In genomic region chr3:5010706-5011554, GRCh38 we compare ENCODE assay signal across 11 cellular contexts. TPM values are rescaled to one million over a fixed set of nuclear protein-coding genes. Genes with fewer than 3 reads are reported as not detected.
DNase-seq lines count a peak whose midpoint lies in the region; ATAC-seq and TF ChIP-seq lines count a peak whose summit lies in the region.
"Had no signal": no experiment of that assay in that cellular context is flagged by ENCODE, and none has a peak within 500 bp of the region (broad histone marks: within the 10 kb centered on the region; RNA-seq: fewer than 3 reads in every experiment).

No MANE protein-coding gene starts in this region.

- H3F3A ChIP-seq in SU-DHL-6 (ENCODE audit: insufficient read depth), result peaks cover 13% of the 10 kb centered on the region

- peak overlapping the region; percentile 54 for H3K4me2 ChIP-seq in SU-DHL-6 (ENCODE audit: low read depth, low read length, poor library complexity, severe bottlenecking)

- H2AFZ ChIP-seq in SU-DHL-6 (ENCODE audit: low read depth, low read length, severe bottlenecking), result no peak overlapping the region

- DNase-seq in AG08395 (ENCODE audit: low spot score) (peak; percentile 35), GM03348 (ENCODE audit: low spot score) (peak; percentile 30), foreskin keratinocyte (no peak), putamen (ENCODE audit: low spot score) (no peak), medulla oblongata (ENCODE audit: extremely low spot score) (no peak), NCI-H187 treated with DMSO at 0.1 percent for 48 hours (lab: John Stamatoyannopoulos, UW) (no peak)
- no peak for DNase-seq in stimulated activated naive CD4-positive, alpha-beta T cell treated with Interleukin-2 at 50 U/mL for 16 hours (lab: John Stamatoyannopoulos, UW)
- DNase-seq: CD4-positive, alpha-beta T cell; NCI-H510A had no signal

- no peaks in the 10 kb centered on the region for H3K9me3 ChIP-seq in SU-DHL-6 (ENCODE audit: insufficient read depth, low read length)

- peak; percentile 13 for ATAC-seq in foreskin keratinocyte

- no peak overlapping the region for H3K4me3 ChIP-seq in SU-DHL-6 (ENCODE audit: insufficient read depth, low read length, poor library complexity, severe bottlenecking)
- H3K4me3 ChIP-seq: lung had no signal

- no peaks in the 10 kb centered on the region for H3K9me2 ChIP-seq in SU-DHL-6 (replicated peaks; ENCODE audit: insufficient read depth, low read length)

- no peaks in the 10 kb centered on the region for H3K79me2 ChIP-seq in SU-DHL-6 (ENCODE audit: insufficient read depth, low read length)

- peaks cover 16% of the 10 kb centered on the region for H3K4me1 ChIP-seq in foreskin keratinocyte

- peak overlapping the region; percentile 78 for H3K27ac ChIP-seq in SU-DHL-6 (ENCODE audit: low read depth, low read length)
- H3K27ac ChIP-seq in foreskin keratinocyte, result peak overlapping the region; percentile 29

- H3K36me3 ChIP-seq in SU-DHL-6 (ENCODE audit: low read length), result no peaks in the 10 kb centered on the region

- no peak for TF ChIP-seq CTCF in SU-DHL-6 (IDR thresholded peaks at IDR 0.05; ENCODE audit: insufficient read depth, low read length, poor library complexity, severe bottlenecking)
- no peak for TF ChIP-seq CTCF in foreskin keratinocyte (conservative IDR thresholded peaks at IDR 0.05)

- H4K20me1 ChIP-seq in SU-DHL-6 (ENCODE audit: low read depth, low read length), result no peaks in the 10 kb centered on the region

- peak overlapping the region; percentile 21; the same call in 1 of the 2 replicates for H3K9ac ChIP-seq in SU-DHL-6 (ENCODE audit: low read length)

- 0 out of 2 replicates have a peak, but pooled peaks cover 3% of the 10 kb centered on the region for H3K27me3 ChIP-seq in SU-DHL-6 (ENCODE audit: low read length)
- H3K27me3 ChIP-seq in foreskin keratinocyte, result no peaks in the 10 kb centered on the region

RNA-seq across cellular contexts. Expression of gene BHLHE40, which starts 31.7 kb away (rescaled TPM):
- 78.2 and 96.0 TPM in 2 replicates for total RNA-seq in foreskin keratinocyte
- 44.6 and 47.5 TPM in 2 replicates for polyA plus RNA-seq in foreskin keratinocyte

Comparison
In these comparisons a context has a peak if more than half of its experiments do, and no peak if none do; other contexts are left out.
1. DNase-seq: peak in AG08395 (single experiment) and GM03348 (single experiment); none in foreskin keratinocyte (0 of 2), putamen (single experiment), stimulated activated naive CD4-positive, alpha-beta T cell treated with Interleukin-2 at 50 U/mL for 16 hours (single experiment), medulla oblongata (single experiment) and NCI-H187 treated with DMSO at 0.1 percent for 48 hours (single experiment).